Comparison of ENCODE assay signal across 8 cellular contexts in the genomic region with DNA sequence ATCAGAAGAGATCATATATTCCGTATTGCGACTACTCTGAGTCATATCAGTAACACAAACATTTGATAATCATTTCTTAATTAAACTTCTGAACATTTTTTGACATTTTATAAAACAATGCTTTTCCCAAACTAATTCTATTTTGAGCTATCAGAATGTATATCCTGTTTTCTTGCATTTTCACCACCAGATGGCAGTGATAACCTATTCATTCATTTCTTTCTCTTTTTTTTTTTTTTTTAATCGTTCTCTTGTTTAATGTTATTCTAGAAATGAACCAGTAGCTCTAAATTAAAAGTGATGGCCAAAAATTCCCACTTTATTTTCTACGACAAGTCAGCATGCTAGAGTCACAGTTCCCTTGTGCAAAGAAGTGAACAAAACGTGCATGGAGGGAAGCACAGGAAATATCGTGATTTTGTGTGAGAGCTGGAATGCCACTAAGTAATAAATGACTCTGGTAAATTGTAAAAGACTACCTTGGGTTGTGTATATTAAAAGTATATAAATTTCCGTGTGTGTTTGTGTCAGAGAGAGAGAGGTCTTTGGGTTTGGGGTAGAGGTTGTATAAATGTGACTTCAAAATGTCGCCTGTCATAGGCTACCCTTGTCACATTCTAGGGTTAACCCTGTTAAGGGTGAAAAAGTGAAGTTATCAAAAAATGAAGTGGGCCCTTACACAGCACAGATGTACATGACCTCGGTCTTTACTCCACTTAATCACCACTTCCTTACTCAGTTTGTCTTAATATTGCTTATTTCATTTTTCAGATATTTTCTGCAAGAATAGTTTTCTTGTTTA. TPM values are rescaled to one million over a fixed set of nuclear protein-coding genes. Genes with fewer than 3 reads are reported as not detected.
A peak's percentile ranks its signal among the peaks of the same experiment; 100 is the strongest.
DNase-seq lines count a peak whose midpoint lies in the region; ATAC-seq and TF ChIP-seq lines count a peak whose summit lies in the region.

No MANE protein-coding gene starts in this region.

- no peaks in the 10 kb centered on the region for H3K9me3 ChIP-seq in AG04450 (ENCODE audit: control insufficient read depth, insufficient read depth, low read length)
- no peaks in the 10 kb centered on the region for H3K9me3 ChIP-seq in RWPE2 (ENCODE audit: severe bottlenecking)
- H3K9me3 ChIP-seq in skeletal muscle satellite cell (replicated peaks; ENCODE audit: low read length) = no peaks in the 10 kb centered on the region

- no peaks in the 10 kb centered on the region for H3K36me3 ChIP-seq in RWPE2 (ENCODE audit: low read depth)
- H3K36me3 ChIP-seq in skeletal muscle satellite cell (ENCODE audit: insufficient read depth, low read length) = no peaks in the 10 kb centered on the region

- DNase-seq in AG04450 (ENCODE audit: low read depth, low spot score) (peak; percentile 11), GM13976 (ENCODE audit: low spot score) (peak; percentile 32), RWPE2 (ENCODE audit: low spot score) (no peak), foreskin fibroblast (peak; percentile 10 to 59), sciatic nerve (ENCODE audit: low spot score) (no peak)
- no peak for DNase-seq in stimulated activated CD4-positive, alpha-beta T cell treated with anti-CD3 and anti-CD28 coated beads, Interleukin-1b, Interleukin-23, amount 100 ng/mL, for 48 hours

- intact Hi-C loops in sciatic nerve (cut with DNase I) = no loop called here

- ATAC-seq in RWPE2 (ENCODE audit: low read depth) (no peak), GM21717 (IDR thresholded peaks at IDR 0.05; ENCODE audit: unreplicated experiment) (no peak), sciatic nerve (no peak)

- no peak overlapping the region for H3K27ac ChIP-seq in AG04450 (ENCODE audit: low read depth, low read length)
- no peak overlapping the region for H3K27ac ChIP-seq in RWPE2 (ENCODE audit: poor library complexity, severe bottlenecking)

- no peak overlapping the region for H3K4me3 ChIP-seq in AG04450 (ENCODE audit: low read depth, low read length)
- H3K4me3 ChIP-seq in RWPE2 (ENCODE audit: severe bottlenecking) = no peak overlapping the region
- H3K4me3 ChIP-seq in foreskin fibroblast (ENCODE audit: low read depth in 1 of 2, low read length in 2 of 2) = no peak overlapping the region
- no peak overlapping the region for H3K4me3 ChIP-seq in skeletal muscle satellite cell (ENCODE audit: low read length)

- CTCF ChIA-PET in AG04450 (lab: Charles Lee) = interaction anchor here (0.6 to 5.6 kb wide), 54 partner anchors 12 to 763 kb away, joined by 3 to 450 read pairs (median 4); a partner anchor contains a TSS

- H3K27me3 ChIP-seq in AG04450 (ENCODE audit: control insufficient read depth, insufficient read depth, low read length) (no peaks in the 10 kb centered on the region), RWPE2 (ENCODE audit: insufficient read depth, poor library complexity, severe bottlenecking) (no peaks in the 10 kb centered on the region), skeletal muscle satellite cell (ENCODE audit: control insufficient read depth, insufficient read depth, low read length) (no peaks in the 10 kb centered on the region)

- in situ Hi-C loops in GM13976 (cut with MboI; ENCODE audit: low sequenced_read_pairs, unreplicated experiment) = loop anchor here (25.0 kb wide), 2 partner anchors 386 to 764 kb away; no protein-coding TSS in a partner anchor

- H3K9ac ChIP-seq in skeletal muscle satellite cell (ENCODE audit: low read depth, low read length) = no peak overlapping the region

- H3K4me2 ChIP-seq in skeletal muscle satellite cell (ENCODE audit: low read length) = peak overlapping the region; percentile 46

- POLR2A ChIA-PET in AG04450 (lab: Yijun Ruan, JAX) = interaction anchor here (1.0 kb wide), 1 partner anchor 292 kb away, joined by 4 read pairs; no protein-coding TSS in a partner anchor

- H3K4me1 ChIP-seq in RWPE2 (ENCODE audit: insufficient read depth, poor library complexity, severe bottlenecking) (no peaks in the 10 kb centered on the region), skeletal muscle satellite cell (ENCODE audit: control insufficient read depth, insufficient read depth, low read length) (peaks cover 25% of the 10 kb centered on the region)

- TF ChIP-seq CTCF in AG04450 (IDR thresholded peaks at IDR 0.05; ENCODE audit: low read depth, low read length) (peak; percentile 60), GM13976 (IDR thresholded peaks at IDR 0.05; ENCODE audit: borderline replicate concordance, control extremely low read depth, extremely low read depth, insufficient read depth, missing control alignments) (peak; percentile 14), RWPE2 (IDR thresholded peaks at IDR 0.05; ENCODE audit: poor library complexity, severe bottlenecking) (peak; percentile 58), foreskin fibroblast (IDR thresholded peaks at IDR 0.05; ENCODE audit: low read depth, low read length) (peak; percentile 27)

RNA-seq across cellular contexts. Expression of a gene that starts 40.4 kb away (rescaled TPM):
- polyA plus RNA-seq in AG04450 (2011; rRNA removed) = 894 and 1,189 TPM in 2 replicates
- polyA minus RNA-seq in AG04450 (2011; rRNA and poly(A)+ RNA removed) = 330 and 535 TPM in 2 replicates
- total RNA-seq in skeletal muscle satellite cell (2012; rRNA removed) = 759 and 826 TPM in 2 replicates
- 289 TPM for total RNA-seq in sciatic nerve

Comparison
In these comparisons a context has a peak if more than half of its experiments do, and no peak if none do; other contexts are left out.
1. DNase-seq: peak in AG04450 (single experiment), GM13976 (single experiment) and foreskin fibroblast (2 of 2); none in RWPE2 (single experiment), stimulated activated CD4-positive, alpha-beta T cell treated with anti-CD3 and anti-CD28 coated beads, Interleukin-1b, Interleukin-23, amount 100 ng/mL, for 48 hours (single experiment) and sciatic nerve (single experiment).
2. Peak in every context shown above with its lines, with median percentiles within 50 percentile points of each other: CTCF ChIP-seq.